Comparison of ENCODE assay signal across 5 cellular contexts in genomic region chr4:86235549-86235948, GRCh38.
"Had no signal": no experiment of that assay in that cellular context is flagged by ENCODE, and none has a peak within 500 bp of the region (broad histone marks: within the 10 kb centered on the region; RNA-seq: fewer than 3 reads in every experiment).

No MANE protein-coding gene starts in this region.

- H3K4me3 ChIP-seq: GM23338 had no signal

- H3K4me3 Mint-ChIP-seq: GM23338, H9, IgD-negative memory B cell had no signal

- DNase-seq: H9, HCEC 1CT had no signal

- H3K27ac ChIP-seq: HL-60 had no signal

- H3K27ac Mint-ChIP-seq: GM23338, H9, IgD-negative memory B cell had no signal

- H3K36me3 Mint-ChIP-seq: IgD-negative memory B cell had no signal

- H2AFZ ChIP-seq: GM23338 had no signal

- H3K27me3 Mint-ChIP-seq: IgD-negative memory B cell had no signal

- H3K4me1 Mint-ChIP-seq: IgD-negative memory B cell had no signal

- H3K4me2 ChIP-seq: GM23338 had no signal
